Comparison of ENCODE assay signal across 1 cellular context in the genomic region with DNA sequence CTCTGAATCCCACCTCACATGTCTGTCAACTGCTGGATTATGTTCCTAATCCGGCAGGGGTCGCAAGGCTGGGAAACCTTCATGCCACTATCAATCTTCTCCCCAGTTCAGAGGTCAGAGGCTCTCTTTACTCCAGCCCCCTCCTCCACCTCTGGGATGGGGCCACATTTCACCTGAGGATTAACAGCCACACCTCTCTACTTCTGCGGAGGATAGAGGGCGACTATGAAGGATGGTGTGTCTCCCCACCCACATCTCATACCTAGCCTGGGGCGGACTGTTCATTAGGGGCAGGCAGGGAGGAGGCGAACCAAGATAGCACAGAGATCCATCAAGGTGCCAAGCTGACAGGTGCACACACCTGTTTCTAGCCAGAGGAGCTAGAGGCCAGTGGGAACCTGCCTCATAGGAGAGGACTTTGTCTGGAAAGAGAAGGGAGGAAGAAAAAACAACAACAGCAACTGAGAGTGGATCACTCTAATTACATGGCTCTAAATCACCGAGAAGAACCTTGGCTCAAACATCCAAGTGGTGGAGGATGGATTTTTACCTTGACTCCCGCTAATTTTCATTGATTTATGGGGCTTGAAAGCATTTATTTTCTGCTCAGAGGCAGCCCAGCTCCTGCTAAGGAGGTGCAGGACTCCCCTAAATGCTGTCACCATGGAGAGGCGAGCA.
TF ChIP-seq lines count a peak whose summit lies in the region.

No MANE protein-coding gene starts in this region.

TF ChIP-seq in HepG2, 621 proteins besides CTCF, POLR2A, EP300 and RAD21:
- TF ChIP-seq POLR2AphosphoS5 (IDR thresholded peaks at IDR 0.05; ENCODE audit: low read depth, low read length), result no peak
- no peak for TF ChIP-seq ZNF543 (CRISPR knock-in tag; IDR thresholded peaks at IDR 0.05)
- TF ChIP-seq, protein P1, sequence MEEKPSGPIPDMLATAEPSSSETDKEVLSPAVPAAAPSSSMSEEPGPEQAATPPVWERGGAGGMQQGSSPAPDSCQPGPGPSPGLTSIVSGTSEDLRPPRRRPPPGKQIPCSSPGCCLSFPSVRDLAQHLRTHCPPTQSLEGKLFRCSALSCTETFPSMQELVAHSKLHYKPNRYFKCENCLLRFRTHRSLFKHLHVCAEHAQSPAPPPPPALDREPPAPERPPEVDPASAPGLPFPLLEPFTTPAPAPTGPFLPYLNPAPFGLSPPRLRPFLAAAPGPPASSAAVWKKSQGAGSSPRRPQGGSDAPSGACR (CRISPR knock-in tag; IDR thresholded peaks at IDR 0.05), result no peak
- TF ChIP-seq ZNF660 (CRISPR knock-in tag; IDR thresholded peaks at IDR 0.05; ENCODE audit: borderline replicate concordance, low read depth), result no peak
- TF ChIP-seq CBX1 (IDR thresholded peaks at IDR 0.05; ENCODE audit: low read depth), result no peak
- no peak for TF ChIP-seq ZNF607 (CRISPR knock-in tag; IDR thresholded peaks at IDR 0.05; ENCODE audit: borderline replicate concordance)
- no peak for TF ChIP-seq ZNF605 (CRISPR knock-in tag; IDR thresholded peaks at IDR 0.05)
TF ChIP-seq in HepG2: peak in this region for 0.
